Comparison of ENCODE assay signal across 2 cellular contexts in the genomic region with DNA sequence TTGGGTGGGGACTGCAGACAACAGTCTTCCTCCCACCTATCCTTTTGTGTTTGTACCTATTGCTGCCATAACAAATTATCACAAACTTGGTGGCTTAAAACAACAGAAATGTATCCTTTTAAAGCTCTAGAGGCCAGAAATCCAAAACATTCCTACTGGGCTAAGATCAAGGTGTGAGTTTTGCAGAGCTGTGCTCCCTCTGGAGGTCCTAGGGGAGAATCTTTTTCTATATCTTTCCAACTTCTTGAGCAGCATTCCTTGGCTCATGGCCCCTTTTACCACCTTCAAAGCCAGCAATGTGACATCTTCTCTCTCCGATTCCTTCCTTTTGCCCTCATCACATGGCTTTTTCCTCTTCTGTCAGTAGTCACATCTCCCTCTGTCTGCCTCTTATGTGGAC.
TF ChIP-seq lines count a peak whose summit lies in the region.

No MANE protein-coding gene starts in this region.

TF ChIP-seq in HepG2, 621 proteins besides CTCF, POLR2A, EP300 and RAD21:
- TF ChIP-seq, protein P1, sequence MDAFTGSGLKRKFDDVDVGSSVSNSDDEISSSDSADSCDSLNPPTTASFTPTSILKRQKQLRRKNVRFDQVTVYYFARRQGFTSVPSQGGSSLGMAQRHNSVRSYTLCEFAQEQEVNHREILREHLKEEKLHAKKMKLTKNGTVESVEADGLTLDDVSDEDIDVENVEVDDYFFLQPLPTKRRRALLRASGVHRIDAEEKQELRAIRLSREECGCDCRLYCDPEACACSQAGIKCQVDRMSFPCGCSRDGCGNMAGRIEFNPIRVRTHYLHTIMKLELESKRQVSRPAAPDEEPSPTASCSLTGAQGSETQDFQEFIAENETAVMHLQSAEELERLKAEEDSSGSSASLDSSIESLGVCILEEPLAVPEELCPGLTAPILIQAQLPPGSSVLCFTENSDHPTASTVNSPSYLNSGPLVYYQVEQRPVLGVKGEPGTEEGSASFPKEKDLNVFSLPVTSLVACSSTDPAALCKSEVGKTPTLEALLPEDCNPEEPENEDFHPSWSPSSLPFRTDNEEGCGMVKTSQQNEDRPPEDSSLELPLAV (CRISPR knock-in tag; conservative IDR thresholded peaks at IDR 0.05; ENCODE audit: low read depth), result no peak
- TF ChIP-seq ZNF431 (CRISPR knock-in tag; IDR thresholded peaks at IDR 0.05; ENCODE audit: borderline replicate concordance, low read depth) (no peak), KLF12 (CRISPR knock-in tag; IDR thresholded peaks at IDR 0.05; ENCODE audit: borderline replicate concordance) (no peak), TBP (CRISPR knock-in tag; IDR thresholded peaks at IDR 0.05) (no peak)

TF ChIP-seq in IMR-90, 13 proteins besides CTCF, POLR2A, EP300 and RAD21:
- no peak for TF ChIP-seq MAFK (IDR thresholded peaks at IDR 0.05; ENCODE audit: low read depth, low read length)
- peak; percentile 25; the same call in 1 of the 2 replicates for TF ChIP-seq SMC3 (IDR thresholded peaks at IDR 0.05; ENCODE audit: low read depth, low read length)
